ENCODE assay signal across 9 cellular contexts in genomic region chr15:59313703-59314332, GRCh38. TPM values are rescaled to one million over a fixed set of nuclear protein-coding genes. Genes with fewer than 3 reads are reported as not detected.
DNase-seq lines count a peak whose midpoint lies in the region; ATAC-seq and TF ChIP-seq lines count a peak whose summit lies in the region.
"Had no signal": no experiment of that assay in that cellular context is flagged by ENCODE, and none has a peak within 500 bp of the region (broad histone marks: within the 10 kb centered on the region; RNA-seq: fewer than 3 reads in every experiment).

No MANE protein-coding gene starts in this region.

- no peak overlapping the region for H2AFZ ChIP-seq in HCT116 (ENCODE audit: low read depth, low read length, poor library complexity, severe bottlenecking)

- H3K27me3 ChIP-seq in HCT116 (ENCODE audit: insufficient read depth, low read length) (no peaks in the 10 kb centered on the region), breast epithelium (no peaks in the 10 kb centered on the region)

- intact Hi-C loops in HCT116 (cut with micrococcal nuclease) (no loop called here), breast epithelium (cut with DNase I; ENCODE audit: low total_unique reads) (no loop called here)

- peak overlapping the region in 2 of 8 donors; percentile 26 to 44 for H3K4me3 Mint-ChIP-seq in naive B cell
- H3K4me3 Mint-ChIP-seq: activated naive CD4-positive, alpha-beta T cell treated with anti-CD3 and anti-CD28 coated beads, Interleukin-2, amount 50 U/mL, for 24 hours had no signal

- H3K4me2 ChIP-seq in HCT116 (ENCODE audit: low read length), result peak overlapping the region; percentile 26; the same call in 1 of the 2 replicates

- H3K27ac Mint-ChIP-seq in naive B cell, result peak overlapping the region in 5 of 6 donors; percentile 2 to 73 (median 52)
- H3K27ac Mint-ChIP-seq: activated naive CD4-positive, alpha-beta T cell treated with anti-CD3 and anti-CD28 coated beads, Interleukin-2, amount 50 U/mL, for 24 hours had no signal

- H3K79me2 ChIP-seq in HCT116 (ENCODE audit: insufficient read depth, low read length), result peaks cover 79% of the 10 kb centered on the region; the same call in 1 of the 2 replicates

- RAD21 ChIA-PET in HCT116 (lab: Charles Lee; ENCODE audit: low non-redundant PET in 1 of 2, low total read pairs in 2 of 2, uncharacterized antibody in 2 of 2, unreplicated experiment in 2 of 2), result interaction anchor here in 1 of 2 experiments (1.0 kb wide), 1 partner anchor 66 kb away, joined by 3 read pairs; no protein-coding TSS in a partner anchor

- no peak for TF ChIP-seq RAD21 in HCT116 (IDR thresholded peaks at IDR 0.05; ENCODE audit: low read depth)

- TF ChIP-seq CTCF in GM10248 (IDR thresholded peaks at IDR 0.05; ENCODE audit: control extremely low read depth, extremely low read depth, low read depth, missing control alignments) (no peak), HCT116 (IDR thresholded peaks at IDR 0.05 in 2 of 3, conservative IDR thresholded peaks at IDR 0.05 in 1 of 3; ENCODE audit: borderline replicate concordance in 1 of 3, insufficient read depth in 1 of 3, low read depth in 2 of 3, low read length in 2 of 3) (no peak), breast epithelium (IDR thresholded peaks at IDR 0.05) (no peak)

- no peaks in the 10 kb centered on the region for H4K20me1 ChIP-seq in HCT116 (ENCODE audit: insufficient read depth)

- TF ChIP-seq POLR2A in HCT116 (IDR thresholded peaks at IDR 0.05; ENCODE audit: borderline replicate concordance, extremely low read depth, insufficient read depth, insufficient read length) (no peak), breast epithelium (IDR thresholded peaks at IDR 0.05) (no peak)

- no peaks in the 10 kb centered on the region for H3K27me3 Mint-ChIP-seq in naive B cell
- H3K27me3 Mint-ChIP-seq: activated naive CD4-positive, alpha-beta T cell treated with anti-CD3 and anti-CD28 coated beads, Interleukin-2, amount 50 U/mL, for 24 hours had no signal

- H3K9me3 ChIP-seq in HCT116 (ENCODE audit: control insufficient read depth in 1 of 2, insufficient read depth in 1 of 2, low read depth in 1 of 2, low read length in 2 of 2) (no peaks in the 10 kb centered on the region), breast epithelium (no peaks in the 10 kb centered on the region)

- no peaks in the 10 kb centered on the region for H3K9me2 ChIP-seq in HCT116 (ENCODE audit: insufficient read depth)

- H3K4me1 Mint-ChIP-seq in naive B cell, result peaks cover 45 to 94% (median 76%) of the 10 kb centered on the region in 3 donors
- H3K4me1 Mint-ChIP-seq: activated naive CD4-positive, alpha-beta T cell treated with anti-CD3 and anti-CD28 coated beads, Interleukin-2, amount 50 U/mL, for 24 hours had no signal

- H3K27ac ChIP-seq in HCT116 (ENCODE audit: low read depth, low read length), result no peak overlapping the region
- peak overlapping the region; percentile 16 to 46 for H3K27ac ChIP-seq in breast epithelium

- DNase-seq in GM10248 (ENCODE audit: extremely low spot score), result peak; percentile 51
- DNase-seq in HCT116 (ENCODE audit: low read depth, low spot score), result no peak
- DNase-seq in NCI-H1105 (lab: John Stamatoyannopoulos, UW), result peak; percentile 96
- peak; percentile 74 to 79 for DNase-seq in breast epithelium (ENCODE audit: low spot score in 2 of 2)
- DNase-seq in naive B cell, result no peak
- no peak for DNase-seq in mesenteric fat pad (ENCODE audit: low spot score)
- DNase-seq in NCI-H82 treated with DMSO at 0.1 percent for 48 hours (lab: John Stamatoyannopoulos, UW; ENCODE audit: unreplicated experiment), result no peak
- DNase-seq in inferior parietal cortex (ENCODE audit: extremely low spot score), result no peak

- H3K9ac ChIP-seq in HCT116 (ENCODE audit: low read length), result no peak overlapping the region

- no peaks in the 10 kb centered on the region for H3K9me3 Mint-ChIP-seq in naive B cell
- H3K9me3 Mint-ChIP-seq: activated naive CD4-positive, alpha-beta T cell treated with anti-CD3 and anti-CD28 coated beads, Interleukin-2, amount 50 U/mL, for 24 hours had no signal

- CTCF ChIA-PET in GM10248 (lab: Yijun Ruan, JAX) (interaction anchor here (1.2 to 2.1 kb wide), 6 partner anchors 8 to 67 kb away, joined by 3 to 9 read pairs (median 4); no protein-coding TSS in a partner anchor), HCT116 (lab: Charles Lee) (no interaction called here)

- H3K4me1 ChIP-seq in HCT116 (ENCODE audit: control insufficient read depth in 1 of 2, insufficient read depth in 2 of 2, low read length in 2 of 2), result peaks cover 14 to 43% of the 10 kb centered on the region in 2 experiments; a peak in 3 of 4 replicates
- peaks cover 0 to 4% of the 10 kb centered on the region in 2 donors for H3K4me1 ChIP-seq in breast epithelium

- ATAC-seq in HCT116 (0 out of 2 replicates have a peak, but pooled peaks have one; percentile 30), naive B cell (ENCODE audit: low read depth in 2 of 2) (no peak)

- POLR2A ChIA-PET in GM10248 (lab: Yijun Ruan, JAX), result interaction anchor here (0.6 kb wide), 1 partner anchor 60 kb away, joined by 3 read pairs; no protein-coding TSS in a partner anchor
- POLR2A ChIA-PET in HCT116 (lab: Charles Lee), result no interaction called here

- BruUV-seq in HCT116 (replicated peaks; lab: Mats Ljungman, UMichigan), result no TSS peak

- H3K4me3 ChIP-seq in HCT116 (replicated peaks in 1 of 2; ENCODE audit: low read depth in 1 of 2, low read length in 2 of 2) (no peak overlapping the region), breast epithelium (no peak overlapping the region)

- no peaks in the 10 kb centered on the region for H3K36me3 ChIP-seq in HCT116 (ENCODE audit: control insufficient read depth in 1 of 2, insufficient read depth in 2 of 2, low read length in 2 of 2)
- no peaks in the 10 kb centered on the region for H3K36me3 ChIP-seq in breast epithelium

- peaks cover 0 to 5% of the 10 kb centered on the region in 2 donors for H3K36me3 Mint-ChIP-seq in naive B cell
- H3K36me3 Mint-ChIP-seq: activated naive CD4-positive, alpha-beta T cell treated with anti-CD3 and anti-CD28 coated beads, Interleukin-2, amount 50 U/mL, for 24 hours had no signal

TF ChIP-seq in HCT116, 20 proteins besides CTCF, POLR2A, EP300 and RAD21:
- no peak for TF ChIP-seq ZNF274 (IDR thresholded peaks at IDR 0.05; ENCODE audit: low read depth, low read length)
- no peak for TF ChIP-seq EZH2 (IDR thresholded peaks at IDR 0.05)
- no peak for TF ChIP-seq YY1 (IDR thresholded peaks at IDR 0.05; ENCODE audit: extremely low read depth, insufficient replicate concordance, low read depth, low read length)
- no peak for TF ChIP-seq EGR1 (IDR thresholded peaks at IDR 0.05; ENCODE audit: low read depth)
- TF ChIP-seq SP1 (IDR thresholded peaks at IDR 0.05; ENCODE audit: low read depth), result no peak
- no peak for TF ChIP-seq EZH2phosphoT487 (IDR thresholded peaks at IDR 0.05; ENCODE audit: borderline replicate concordance)

RNA-seq across cellular contexts. Expression of gene MYO1E, which starts 58.9 kb away (rescaled TPM):
- total RNA-seq in HCT116 (2021; ENCODE audit: unreplicated experiment) (182 TPM), breast epithelium (10 to 100 TPM; 51.5 to 76.1 (median 68.6) TPM), mesenteric fat pad (68.7 TPM)
- 54.4 and 70.8 TPM in 2 replicates for polyA plus RNA-seq in HCT116 (2012)
- polyA plus RNA-seq in naive B cell (ENCODE audit: low read depth in 6 of 6), result 10 to 100 TPM; 32.4 to 80.0 (median 45.3) TPM

Comparison
In these comparisons a context has a peak if more than half of its experiments do, and no peak if none do; other contexts are left out.
1. DNase-seq: peak in GM10248 (single experiment), NCI-H1105 (single experiment) and breast epithelium (2 of 2); none in HCT116 (single experiment), naive B cell (single experiment), mesenteric fat pad (single experiment), NCI-H82 treated with DMSO at 0.1 percent for 48 hours (single experiment) and inferior parietal cortex (single experiment).